ENCODE assay signal across 9 cellular contexts in the genomic region with DNA sequence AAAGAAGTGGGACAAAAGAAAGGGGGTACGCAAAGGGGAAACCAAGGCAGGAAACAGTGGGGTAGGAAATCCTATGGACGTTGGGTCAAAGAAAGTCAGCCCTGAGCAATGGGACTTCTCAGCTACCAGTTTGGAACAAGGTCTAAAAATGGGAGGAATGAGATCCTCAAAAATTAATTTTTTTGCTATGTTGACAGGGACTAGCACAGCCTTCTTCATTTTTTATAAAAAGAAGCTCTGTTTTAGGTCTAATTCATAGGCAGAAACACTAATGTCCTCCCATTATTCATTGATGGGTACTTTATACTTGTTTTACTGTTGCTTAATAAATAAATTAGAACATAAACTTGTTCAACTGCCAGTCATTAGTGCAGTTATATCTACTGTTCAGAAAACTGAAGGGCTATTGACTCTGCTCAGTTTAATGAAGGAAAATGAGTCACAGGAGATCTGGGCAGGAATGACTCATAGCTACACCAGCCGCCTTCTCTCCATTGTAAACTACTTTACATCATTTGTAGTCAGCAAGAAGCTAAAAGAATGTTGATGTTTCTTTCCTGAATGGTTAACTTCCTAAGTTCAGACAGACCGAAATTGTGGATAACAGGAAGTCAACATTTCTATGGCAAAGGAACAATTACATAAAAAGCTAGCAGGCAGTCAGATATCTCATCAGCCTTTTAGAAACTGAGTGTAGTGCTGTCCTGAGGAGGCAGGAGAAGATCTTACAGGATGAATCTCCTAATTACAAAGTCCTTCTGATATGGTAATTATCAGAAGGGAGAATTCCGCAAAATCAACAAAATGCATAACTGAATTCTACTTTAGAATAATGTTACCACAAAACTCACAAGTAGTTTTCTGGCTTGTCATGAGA.
A peak's percentile ranks its signal among the peaks of the same experiment; 100 is the strongest.
DNase-seq lines count a peak whose midpoint lies in the region; ATAC-seq and TF ChIP-seq lines count a peak whose summit lies in the region.
"Had no signal": no experiment of that assay in that cellular context is flagged by ENCODE, and none has a peak within 500 bp of the region (broad histone marks: within the 10 kb centered on the region; RNA-seq: fewer than 3 reads in every experiment).

No MANE protein-coding gene starts in this region.

- H3K9me3 Mint-ChIP-seq in GM23338, result no peaks in the 10 kb centered on the region
- H3K9me3 Mint-ChIP-seq in stimulated activated effector memory CD8-positive, alpha-beta T cell treated with anti-CD3 and anti-CD28 coated beads, Interleukin-12 subunit alpha, Interleukin-12 subunit beta, amount 100 ng/mL, for 72 hours, result no peaks in the 10 kb centered on the region

- no peaks in the 10 kb centered on the region for H3K36me3 ChIP-seq in GM23338 (ENCODE audit: insufficient read depth)

- no peaks in the 10 kb centered on the region for H3K79me2 ChIP-seq in GM23338 (replicated peaks; ENCODE audit: insufficient read depth)

- peaks cover 8% of the 10 kb centered on the region; the same call in 2 of the 3 replicates for H3K4me1 Mint-ChIP-seq in GM23338
- no peaks in the 10 kb centered on the region for H3K4me1 Mint-ChIP-seq in stimulated activated effector memory CD8-positive, alpha-beta T cell treated with anti-CD3 and anti-CD28 coated beads, Interleukin-12 subunit alpha, Interleukin-12 subunit beta, amount 100 ng/mL, for 72 hours

- no peaks in the 10 kb centered on the region for H3F3A ChIP-seq in GM23338 (replicated peaks; ENCODE audit: low read depth)

- H3K4me2 ChIP-seq in GM23338, result no peak overlapping the region

- no peak overlapping the region for H3K27ac Mint-ChIP-seq in GM23338
- no peak overlapping the region for H3K27ac Mint-ChIP-seq in stimulated activated effector memory CD8-positive, alpha-beta T cell treated with anti-CD3 and anti-CD28 coated beads, Interleukin-12 subunit alpha, Interleukin-12 subunit beta, amount 100 ng/mL, for 72 hours
- H3K27ac Mint-ChIP-seq: natural killer cell treated with Interleukin-12 subunit alpha and Interleukin-12 subunit beta and Interleukin-15 and Interleukin-18, amount 100 ng/mL, for 72 hours had no signal

- no peaks in the 10 kb centered on the region for H4K20me1 ChIP-seq in GM23338 (replicated peaks; ENCODE audit: insufficient read depth)

- H3K9me2 ChIP-seq in GM23338 (ENCODE audit: insufficient read depth), result no peaks in the 10 kb centered on the region; the same call in 1 of the 2 replicates

- no peak overlapping the region for H3K27ac ChIP-seq in GM23338 (ENCODE audit: low read depth)

- no peak overlapping the region for H3K4me3 Mint-ChIP-seq in GM23338
- H3K4me3 Mint-ChIP-seq in stimulated activated effector memory CD8-positive, alpha-beta T cell treated with anti-CD3 and anti-CD28 coated beads, Interleukin-12 subunit alpha, Interleukin-12 subunit beta, amount 100 ng/mL, for 72 hours, result no peak overlapping the region
- H3K4me3 Mint-ChIP-seq: natural killer cell treated with Interleukin-12 subunit alpha and Interleukin-12 subunit beta and Interleukin-15 and Interleukin-18, amount 100 ng/mL, for 72 hours had no signal

- no peaks in the 10 kb centered on the region for H3K36me3 Mint-ChIP-seq in GM23338 (ENCODE audit: low read depth)
- no peaks in the 10 kb centered on the region for H3K36me3 Mint-ChIP-seq in stimulated activated effector memory CD8-positive, alpha-beta T cell treated with anti-CD3 and anti-CD28 coated beads, Interleukin-12 subunit alpha, Interleukin-12 subunit beta, amount 100 ng/mL, for 72 hours
- H3K36me3 Mint-ChIP-seq: natural killer cell treated with Interleukin-12 subunit alpha and Interleukin-12 subunit beta and Interleukin-15 and Interleukin-18, amount 100 ng/mL, for 72 hours had no signal

- H3K27me3 Mint-ChIP-seq in GM23338 (ENCODE audit: insufficient read depth, low read depth, poor library complexity), result no peaks in the 10 kb centered on the region
- H3K27me3 Mint-ChIP-seq: natural killer cell treated with Interleukin-12 subunit alpha and Interleukin-12 subunit beta and Interleukin-15 and Interleukin-18, amount 100 ng/mL, for 72 hours had no signal

- H3K4me3 ChIP-seq in GM23338, result no peak overlapping the region

- ATAC-seq in GM23338 (no peak), GM21723 (IDR thresholded peaks at IDR 0.05; ENCODE audit: unreplicated experiment) (no peak), HG02885 (IDR thresholded peaks at IDR 0.05; ENCODE audit: poor library complexity, unreplicated experiment) (no peak)
- ATAC-seq in stimulated activated effector memory CD8-positive, alpha-beta T cell treated with anti-CD3 and anti-CD28 coated beads, Interleukin-12 subunit alpha, Interleukin-12 subunit beta, amount 100 ng/mL, for 72 hours, result peak; percentile 69
- ATAC-seq: natural killer cell treated with Interleukin-12 subunit alpha and Interleukin-12 subunit beta and Interleukin-15 and Interleukin-18, amount 100 ng/mL, for 72 hours had no signal

- H3K4me1 ChIP-seq in GM23338 (ENCODE audit: insufficient read depth), result peaks cover 6% of the 10 kb centered on the region; the same call in 1 of the 2 replicates

- DNase-seq in GM23338 (ENCODE audit: low spot score), result no peak
- peak; percentile 73 for DNase-seq in RPMI7951 (ENCODE audit: low read depth)
- DNase-seq in glomerular endothelial cell (ENCODE audit: extremely low read depth, low read depth, low spot score), result peak; percentile 93
- no peak for DNase-seq in stimulated activated effector memory CD8-positive, alpha-beta T cell treated with anti-CD3 and anti-CD28 coated beads, Interleukin-12 subunit alpha, Interleukin-12 subunit beta, amount 100 ng/mL, for 72 hours (ENCODE audit: low spot score in 2 of 2)
- no peak for DNase-seq in midbrain (lab: John Stamatoyannopoulos, UW)
- DNase-seq in KG1 (lab: John Stamatoyannopoulos, UW), result no peak

- TF ChIP-seq CTCF in GM23338 (conservative IDR thresholded peaks at IDR 0.05; ENCODE audit: low read depth in 2 of 2), result no peak

- H3K27me3 ChIP-seq in GM23338 (ENCODE audit: insufficient read depth), result no peaks in the 10 kb centered on the region

- 0 out of 2 replicates have a peak overlapping the region, but pooled peaks have one; percentile 23 for H2AFZ ChIP-seq in GM23338

TF ChIP-seq in GM23338, 12 proteins besides CTCF, POLR2A, EP300 and RAD21 (continues in another document):
- no peak for TF ChIP-seq JUNB (IDR thresholded peaks at IDR 0.05; ENCODE audit: unreplicated experiment)
- no peak for TF ChIP-seq STAT1 (IDR thresholded peaks at IDR 0.05; ENCODE audit: unreplicated experiment)
- TF ChIP-seq ZNF114 (CRISPR knock-in tag; IDR thresholded peaks at IDR 0.05), result no peak
- no peak for TF ChIP-seq ZNF331 (CRISPR knock-in tag; IDR thresholded peaks at IDR 0.05; ENCODE audit: low read depth)
- no peak for TF ChIP-seq POLR2AphosphoS5 (IDR thresholded peaks at IDR 0.05; ENCODE audit: low read depth)
- no peak for TF ChIP-seq NANOG (IDR thresholded peaks at IDR 0.05; ENCODE audit: borderline replicate concordance)
- TF ChIP-seq EZH2phosphoT487 (IDR thresholded peaks at IDR 0.05; ENCODE audit: unreplicated experiment), result no peak

Comparison
In these comparisons a context has a peak if more than half of its experiments do, and no peak if none do; other contexts are left out.
1. DNase-seq: peak in RPMI7951 (single experiment) and glomerular endothelial cell (single experiment); none in GM23338 (single experiment), stimulated activated effector memory CD8-positive, alpha-beta T cell treated with anti-CD3 and anti-CD28 coated beads, Interleukin-12 subunit alpha, Interleukin-12 subunit beta, amount 100 ng/mL, for 72 hours (0 of 2), midbrain (single experiment) and KG1 (single experiment).